8 cellular contexts compared by ENCODE assay signal in genomic region chr1:230849451-230850194, GRCh38. TPM values are rescaled to one million over a fixed set of nuclear protein-coding genes. Genes with fewer than 3 reads are reported as not detected.
DNase-seq lines count a peak whose midpoint lies in the region; ATAC-seq and TF ChIP-seq lines count a peak whose summit lies in the region.

No MANE protein-coding gene starts in this region.

- no peak for ATAC-seq in HG02759 (IDR thresholded peaks at IDR 0.05; ENCODE audit: unreplicated experiment)
- ATAC-seq in GM21390 (IDR thresholded peaks at IDR 0.05; ENCODE audit: unreplicated experiment) = no peak

- H3K27me3 ChIP-seq in BJ (ENCODE audit: control insufficient read depth, insufficient read depth, low read length) = no peaks in the 10 kb centered on the region

- TF ChIP-seq CTCF in BJ (IDR thresholded peaks at IDR 0.05; ENCODE audit: insufficient read depth, low read depth, low read length) (no peak), RWPE1 (conservative IDR thresholded peaks at IDR 0.05; ENCODE audit: low read depth) (no peak), fibroblast of the aortic adventitia (IDR thresholded peaks at IDR 0.05; ENCODE audit: insufficient read depth, low read length) (no peak)

- DNase-seq in BJ (ENCODE audit: low read depth) (peak; percentile 91), RWPE1 (ENCODE audit: low spot score) (peak; percentile 21), fibroblast of the aortic adventitia (ENCODE audit: low read depth) (peak; percentile 97), pons (ENCODE audit: low spot score) (peak; percentile 64), germinal center (ENCODE audit: low spot score) (no peak), cortex of kidney (lab: John Stamatoyannopoulos, UW) (no peak)

- no peak overlapping the region for H3K4me3 ChIP-seq in BJ (ENCODE audit: low read depth, low read length)
- no peak overlapping the region for H3K4me3 ChIP-seq in fibroblast of the aortic adventitia (ENCODE audit: low read depth, low read length)

- H3K27ac ChIP-seq in RWPE1 = peak overlapping the region; percentile 66

- H3K36me3 ChIP-seq in BJ (ENCODE audit: control insufficient read depth, insufficient read depth, low read length) = peaks cover 17% of the 10 kb centered on the region

- CTCF ChIA-PET in BJ (lab: Yijun Ruan, JAX) = interaction anchor here (0.6 to 2.1 kb wide), 2 partner anchors 12 to 68 kb away, joined by 3 to 6 read pairs; no protein-coding TSS in a partner anchor
- CTCF ChIA-PET in RWPE1 (lab: Yijun Ruan, JAX) = no interaction called here

- POLR2A ChIA-PET in BJ (lab: Charles Lee) = no interaction called here
- POLR2A ChIA-PET in RWPE1 (lab: Yijun Ruan, JAX; ENCODE audit: low non-redundant PET) = no interaction called here

RNA-seq across cellular contexts. Expression of gene C1orf198, which starts 18.7 kb away (rescaled TPM):
- 186 and 195 TPM in 2 replicates for polyA plus RNA-seq in BJ (2011; rRNA removed)
- 174 and 209 TPM in 2 replicates for polyA minus RNA-seq in BJ (2011; rRNA and poly(A)+ RNA removed)
- 75.6 and 98.9 TPM in 2 replicates for total RNA-seq in fibroblast of the aortic adventitia (ENCODE audit: low replicate concordance)

Comparison
In these comparisons a context has a peak if more than half of its experiments do, and no peak if none do; other contexts are left out.
1. DNase-seq: peak in BJ (single experiment), RWPE1 (single experiment), fibroblast of the aortic adventitia (single experiment) and pons (single experiment); none in germinal center (single experiment) and cortex of kidney (single experiment).